ENCODE assay signal across 16 cellular contexts in genomic region chr3:58403513-58404109, GRCh38. TPM values are rescaled to one million over a fixed set of nuclear protein-coding genes. Genes with fewer than 3 reads are reported as not detected.
A peak's percentile ranks its signal among the peaks of the same experiment; 100 is the strongest.
DNase-seq lines count a peak whose midpoint lies in the region; ATAC-seq and TF ChIP-seq lines count a peak whose summit lies in the region.
"Had no signal": no experiment of that assay in that cellular context is flagged by ENCODE, and none has a peak within 500 bp of the region (broad histone marks: within the 10 kb centered on the region; RNA-seq: fewer than 3 reads in every experiment).

No MANE protein-coding gene starts in this region.

- H3K9ac ChIP-seq in HUES48 (ENCODE audit: low read depth, low read length): no peak overlapping the region

- H3K27ac ChIP-seq in ACC112 (ENCODE audit: low read depth, low read length): peak overlapping the region; percentile 32; the same call in 1 of the 2 replicates
- H3K27ac ChIP-seq in HUES48 (ENCODE audit: low read depth, low read length): peak overlapping the region; percentile 44
- H3K27ac ChIP-seq in angular gyrus (ENCODE audit: low read depth, low read length): peak overlapping the region; percentile 56
- H3K27ac ChIP-seq in esophagus squamous epithelium: no peak overlapping the region
- H3K27ac ChIP-seq: PC-9, SK-N-MC had no signal

- ATAC-seq in activated T-helper 17 cell treated with anti-CD3 and anti-CD28 coated beads, Interleukin-2, amount 50 U/mL, for 72 hours (replicated peaks): no peak

- H3K9me3 Mint-ChIP-seq in type B pancreatic cell: no peaks in the 10 kb centered on the region
- H3K9me3 Mint-ChIP-seq in activated T-helper 17 cell treated with anti-CD3 and anti-CD28 coated beads, Interleukin-2, amount 50 U/mL, for 72 hours: no peaks in the 10 kb centered on the region
- H3K9me3 Mint-ChIP-seq: CD14-positive monocyte had no signal

- H3K9me3 ChIP-seq in HUES48 (ENCODE audit: control insufficient read depth, insufficient read depth, low read length): no peaks in the 10 kb centered on the region
- no peaks in the 10 kb centered on the region for H3K9me3 ChIP-seq in esophagus squamous epithelium

- peak; percentile 60 for DNase-seq in iPS-NIHi11 (ENCODE audit: low spot score)
- no peak for DNase-seq in GM19238 (ENCODE audit: insufficient read length, low spot score)
- no peak for DNase-seq in esophagus squamous epithelium (lab: John Stamatoyannopoulos, UW)
- no peak for DNase-seq in type B pancreatic cell (ENCODE audit: extremely low spot score, unreplicated experiment)
- DNase-seq: DMS79, GDM1, NCI-H146, NCI-H2107, NCI-H526 treated with DMSO at 0.1 percent for 48 hours, PC-9 had no signal

- 84 to 87% methylated on average over 6 of the region's 6 CpGs for WGBS in esophagus squamous epithelium, 2 donors

- no peaks in the 10 kb centered on the region for H3K79me2 ChIP-seq in ACC112 (ENCODE audit: control insufficient read depth, insufficient read depth, low read length, unreplicated experiment)

- H3K4me1 Mint-ChIP-seq in type B pancreatic cell (ENCODE audit: unreplicated experiment): no peaks in the 10 kb centered on the region
- no peaks in the 10 kb centered on the region for H3K4me1 Mint-ChIP-seq in activated T-helper 17 cell treated with anti-CD3 and anti-CD28 coated beads, Interleukin-2, amount 50 U/mL, for 72 hours
- H3K4me1 Mint-ChIP-seq: CD14-positive monocyte had no signal

- no peak overlapping the region for H3K27ac Mint-ChIP-seq in type B pancreatic cell
- no peak overlapping the region for H3K27ac Mint-ChIP-seq in activated T-helper 17 cell treated with anti-CD3 and anti-CD28 coated beads, Interleukin-2, amount 50 U/mL, for 72 hours

- intact Hi-C loops in esophagus squamous epithelium (cut with DNase I): no loop called here

- no peak for TF ChIP-seq CTCF in esophagus squamous epithelium (IDR thresholded peaks at IDR 0.05)
- TF ChIP-seq CTCF in type B pancreatic cell (conservative IDR thresholded peaks at IDR 0.05): no peak

- no peak overlapping the region for H3K4me3 ChIP-seq in ACC112 (ENCODE audit: low read depth, low read length)
- no peak overlapping the region for H3K4me3 ChIP-seq in HUES48 (ENCODE audit: low read depth, low read length)
- no peak overlapping the region for H3K4me3 ChIP-seq in esophagus squamous epithelium
- H3K4me3 ChIP-seq: PC-9, SK-N-MC had no signal

- H3K4me1 ChIP-seq in ACC112 (ENCODE audit: control insufficient read depth, insufficient read depth, low read length, unreplicated experiment) (peaks cover 9% of the 10 kb centered on the region), HUES48 (ENCODE audit: control insufficient read depth, insufficient read depth, low read length) (peaks cover 19% of the 10 kb centered on the region), esophagus squamous epithelium (no peaks in the 10 kb centered on the region)

- peaks cover 9% of the 10 kb centered on the region for H3K36me3 Mint-ChIP-seq in type B pancreatic cell
- peaks cover 68% of the 10 kb centered on the region for H3K36me3 Mint-ChIP-seq in activated T-helper 17 cell treated with anti-CD3 and anti-CD28 coated beads, Interleukin-2, amount 50 U/mL, for 72 hours (ENCODE audit: low read depth)

- H3K27me3 ChIP-seq in ACC112 (ENCODE audit: insufficient read depth, low read length): no peaks in the 10 kb centered on the region
- H3K27me3 ChIP-seq in HUES48 (ENCODE audit: control insufficient read depth, insufficient read depth, low read length): no peaks in the 10 kb centered on the region
- H3K27me3 ChIP-seq in esophagus squamous epithelium: no peaks in the 10 kb centered on the region

- no peak for TF ChIP-seq POLR2A in esophagus squamous epithelium (IDR thresholded peaks at IDR 0.05)

- H3K4me3 Mint-ChIP-seq in type B pancreatic cell: no peak overlapping the region
- no peak overlapping the region for H3K4me3 Mint-ChIP-seq in activated T-helper 17 cell treated with anti-CD3 and anti-CD28 coated beads, Interleukin-2, amount 50 U/mL, for 72 hours
- H3K4me3 Mint-ChIP-seq: CD14-positive monocyte had no signal

- H3K36me3 ChIP-seq in ACC112 (ENCODE audit: insufficient read depth, low read length): peaks cover 16% of the 10 kb centered on the region
- no peaks in the 10 kb centered on the region for H3K36me3 ChIP-seq in HUES48 (ENCODE audit: control insufficient read depth, insufficient read depth, low read length)
- peaks cover 2 to 90% (median 8%) of the 10 kb centered on the region in 3 donors for H3K36me3 ChIP-seq in esophagus squamous epithelium

- no peaks in the 10 kb centered on the region for H3K27me3 Mint-ChIP-seq in type B pancreatic cell
- H3K27me3 Mint-ChIP-seq in activated T-helper 17 cell treated with anti-CD3 and anti-CD28 coated beads, Interleukin-2, amount 50 U/mL, for 72 hours: no peaks in the 10 kb centered on the region

- no peak overlapping the region for H2AFZ ChIP-seq in ACC112 (ENCODE audit: low read length, unreplicated experiment)
- H2AFZ ChIP-seq: PC-9 had no signal

RNA-seq across cellular contexts. Expression of gene PDHB, which starts 30.0 kb away (rescaled TPM):
- total RNA-seq in esophagus squamous epithelium: 100 to 1,000 TPM in 1 of 4 donors, 10 to 100 TPM in 3; 52.6 to 104 (median 83.0) TPM
- 72.1 and 76.9 TPM in 2 replicates for total RNA-seq in type B pancreatic cell (ENCODE audit: low replicate concordance)
- 10 to 100 TPM; 37.1 to 66.6 TPM for total RNA-seq in activated T-helper 17 cell treated with anti-CD3 and anti-CD28 coated beads, Interleukin-2, amount 50 U/mL, for 72 hours

Comparison
In these comparisons a context has a peak if more than half of its experiments do, and no peak if none do; other contexts are left out.
1. H3K27ac ChIP-seq: peak in ACC112 (single experiment), HUES48 (single experiment) and angular gyrus (single experiment); none in esophagus squamous epithelium (0 of 4).